In the genomic region with DNA sequence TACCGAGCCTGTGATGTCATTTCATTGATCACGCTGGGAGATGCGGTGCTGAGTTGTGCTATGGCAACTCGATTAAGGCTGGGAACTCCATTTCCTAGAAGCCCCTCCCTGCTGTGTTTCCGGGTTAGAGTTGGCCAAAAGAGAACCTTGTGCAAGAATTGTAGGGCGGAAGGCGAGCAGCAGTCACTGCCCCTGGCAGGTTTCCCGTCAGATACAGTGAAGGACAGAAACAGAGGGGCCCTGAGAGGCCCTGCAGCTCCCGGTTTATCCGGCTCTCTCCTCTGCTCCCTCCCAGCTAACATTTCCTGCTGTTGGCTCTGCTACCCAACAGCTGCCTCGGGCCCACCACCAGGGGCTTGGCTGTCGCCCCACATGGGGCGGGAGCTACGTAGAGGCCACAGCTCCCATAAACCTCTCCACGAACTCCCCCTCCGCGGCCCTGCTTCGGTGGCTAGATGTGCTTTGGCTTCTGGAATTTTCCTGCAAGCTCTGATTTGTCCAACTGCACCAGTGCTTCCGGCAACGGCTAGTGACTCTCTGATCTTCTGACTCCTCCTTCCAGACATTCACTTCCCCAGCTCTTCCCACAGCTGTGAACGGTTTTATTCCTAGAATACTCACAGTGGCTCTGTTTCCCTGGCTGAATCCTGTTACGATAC, we compare ENCODE assay signal across 8 cellular contexts.
DNase-seq lines count a peak whose midpoint lies in the region; ATAC-seq lines count a peak whose summit lies in the region.

No MANE protein-coding gene starts in this region.

- peak overlapping the region; percentile 9; the same call in 1 of the 2 replicates for H3K4me3 ChIP-seq in MG63

- no peak for ATAC-seq in HG03378 (IDR thresholded peaks at IDR 0.05; ENCODE audit: unreplicated experiment)

- H3K27me3 ChIP-seq in MG63, result no peaks in the 10 kb centered on the region

- DNase-seq in DMS53 treated with DMSO at 0.1 percent for 48 hours (lab: John Stamatoyannopoulos, UW; ENCODE audit: unreplicated experiment) (peak; percentile 22), MG63 (peak; percentile 78), cerebellar cortex (ENCODE audit: low spot score) (peak; percentile 19), kidney tubule cell (ENCODE audit: low spot score) (peak; percentile 79), NCI-H1417 treated with DMSO at 0.1 percent for 48 hours (lab: John Stamatoyannopoulos, UW) (no peak)
- DNase-seq in activated CD4-positive, CD25-positive, alpha-beta regulatory T cell treated with anti-CD3 and anti-CD28 coated beads, Interleukin-2, amount 50 U/mL, for 16 hours (ENCODE audit: low read depth, low spot score), result peak; percentile 6
- peak; percentile 11 for DNase-seq in stimulated activated CD4-positive, alpha-beta T cell treated with anti-CD3 and anti-CD28 coated beads, Interleukin-12 subunit alpha, Interleukin-12 subunit beta, amount 100 ng/mL, for 4 hours

- no peaks in the 10 kb centered on the region for H3K36me3 ChIP-seq in MG63

- no peaks in the 10 kb centered on the region for H3K9me3 ChIP-seq in MG63
